Comparison of ENCODE assay signal across 19 cellular contexts in the genomic region with DNA sequence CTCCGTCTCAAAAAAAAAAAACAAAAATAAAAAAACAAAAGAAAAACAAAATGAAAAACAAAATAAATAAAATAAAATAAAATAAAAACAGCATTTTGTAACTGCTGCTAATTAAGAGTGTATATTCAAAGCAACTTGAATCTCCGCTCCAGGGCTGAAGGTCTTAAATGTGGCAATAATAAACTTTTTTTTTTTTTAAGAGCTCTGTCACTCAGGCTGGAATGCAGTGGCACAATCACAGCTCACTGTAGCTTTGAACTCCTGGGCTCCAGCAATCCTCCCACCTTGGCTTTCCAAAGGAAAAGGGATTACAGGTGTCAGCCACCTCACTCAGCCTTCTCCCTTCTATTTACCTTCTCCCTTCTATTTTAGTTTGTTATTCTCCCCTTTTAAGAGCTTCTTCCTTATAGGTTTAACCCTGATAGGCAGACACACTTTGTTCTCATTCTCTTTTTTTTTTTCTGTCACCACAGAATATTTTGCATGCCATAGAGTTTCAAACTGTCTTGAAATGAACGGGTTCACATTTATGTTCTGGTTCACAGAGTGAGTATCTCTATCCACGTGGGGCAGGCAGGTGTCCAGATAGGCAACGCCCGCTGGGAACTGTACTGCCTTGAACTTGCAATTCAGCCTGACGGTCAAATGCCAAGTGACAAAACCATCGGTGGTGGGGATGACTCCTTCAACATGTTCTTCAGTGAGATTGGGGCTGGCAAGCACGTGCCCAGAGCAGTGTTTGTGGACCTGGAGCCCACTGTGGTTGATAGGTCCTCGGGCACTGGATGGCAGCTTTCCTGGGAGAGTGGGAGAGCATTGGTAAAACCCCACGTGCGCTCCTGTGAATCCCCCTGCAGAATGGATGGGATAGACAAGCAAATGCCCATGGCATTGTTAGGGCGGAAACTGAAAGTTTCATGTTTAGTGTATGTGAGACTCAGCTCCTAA. TPM values are rescaled to one million over a fixed set of nuclear protein-coding genes. Genes with fewer than 3 reads are reported as not detected.
"Had no signal": no experiment of that assay in that cellular context is flagged by ENCODE, and none has a peak within 500 bp of the region (broad histone marks: within the 10 kb centered on the region; RNA-seq: fewer than 3 reads in every experiment).

No MANE protein-coding gene starts in this region.

- H3K4me3 ChIP-seq: cardiac muscle cell, heart left ventricle, neural progenitor cell, pancreas had no signal

- DNase-seq: activated CD4-positive, alpha-beta T cell treated with anti-CD3 and anti-CD28 coated beads, Interleukin-2, amount 50 U/mL, for 4 hours; activated gamma-delta T cell treated with Interleukin-2 at 50 U/mL for 16 hours; amniotic stem cell; erythroblast; kidney glomerular epithelial cell; mesendoderm; naive thymus-derived CD4-positive, alpha-beta T cell; pancreas; stimulated activated naive CD4-positive, alpha-beta T cell had no signal

- H3K4me2 ChIP-seq: neural progenitor cell had no signal

- H3K27me3 ChIP-seq: cardiac muscle cell, heart left ventricle, neural progenitor cell, pancreas had no signal

- H3K4me1 ChIP-seq: heart left ventricle, neural progenitor cell, pancreas had no signal

- H2AFZ ChIP-seq: neural progenitor cell had no signal

- H3K9me3 ChIP-seq: heart left ventricle, pancreas had no signal

- H3K36me3 ChIP-seq: cardiac muscle cell, heart left ventricle, neural progenitor cell, pancreas had no signal

- ATAC-seq: activated naive CD4-positive, alpha-beta T cell treated with anti-CD3 and anti-CD28 coated beads, Interleukin-2, amount 50 U/mL, for 72 hours; heart left ventricle; naive thymus-derived CD4-positive, alpha-beta T cell; pancreas had no signal

- H3K27ac ChIP-seq: cardiac muscle cell, heart left ventricle, neural progenitor cell, pancreas had no signal

RNA-seq across cellular contexts. Expression of a gene that starts 19.4 kb away (rescaled TPM):
- total RNA-seq: activated CD8-positive, alpha-beta memory T cell treated with anti-CD3 and anti-CD28 coated beads for 36 hours; activated naive CD4-positive, alpha-beta T cell treated with anti-CD3 and anti-CD28 coated beads, Interleukin-2, amount 50 U/mL, for 72 hours; activated T-helper 1 cell treated with anti-CD3 and anti-CD28 coated beads, Interleukin-12 subunit alpha, Interleukin-12 subunit beta, Interleukin-2, Interleukin-4 antibody, amounts not matched to agents 30 ng/mL and 10 ng/mL and 1 ng/mL, durations not matched to agents 14 hours and 24 hours and 36 hours; heart left ventricle; lower leg skin; mucosa of gallbladder; naive thymus-derived CD4-positive, alpha-beta T cell; pancreas; T-helper 2 cell treated with Interferon-gamma antibody and Interleukin-4, amounts not matched to agents 100 ng/mL and 5 ng/mL, for 36 hours; ureter had no signal

RNA-seq across cellular contexts. Expression of a gene that starts 32.8 kb away (rescaled TPM):
- total RNA-seq: activated naive CD4-positive, alpha-beta T cell treated with anti-CD3 and anti-CD28 coated beads, Interleukin-2, amount 50 U/mL, for 72 hours; activated T-helper 1 cell treated with anti-CD3 and anti-CD28 coated beads, Interleukin-12 subunit alpha, Interleukin-12 subunit beta, Interleukin-2, Interleukin-4 antibody, amounts not matched to agents 30 ng/mL and 10 ng/mL and 1 ng/mL, durations not matched to agents 14 hours and 24 hours and 36 hours; T-helper 2 cell treated with Interferon-gamma antibody and Interleukin-4, amounts not matched to agents 100 ng/mL and 5 ng/mL, for 36 hours had no signal
